In the genomic region with DNA sequence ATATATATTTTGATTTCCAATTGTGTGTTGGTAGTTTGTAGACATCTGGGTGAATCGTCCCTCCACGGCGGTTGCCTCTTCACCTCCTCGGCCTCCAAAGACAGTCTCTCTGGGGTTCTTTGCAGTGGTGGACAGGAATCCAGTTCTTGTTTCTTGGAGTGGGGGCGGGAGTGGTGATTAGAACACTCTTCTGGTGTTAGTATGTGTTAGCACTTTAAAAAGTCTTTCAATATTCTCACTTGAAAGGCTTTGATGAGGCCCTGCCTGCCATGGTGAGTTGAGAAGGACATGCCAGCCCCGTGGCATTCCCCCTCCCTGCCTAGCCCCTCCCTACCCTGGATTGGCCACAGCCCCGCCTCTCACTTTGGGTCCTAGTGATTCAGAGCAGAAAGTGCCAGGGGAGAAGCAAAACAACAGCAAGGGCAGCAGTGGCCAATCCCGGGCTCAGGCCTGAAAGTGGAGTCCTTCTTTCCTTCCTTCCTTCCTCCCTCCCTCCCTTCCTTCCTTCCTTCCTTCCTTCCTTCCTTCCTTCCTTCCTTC, we compare ENCODE assay signal across 22 cellular contexts.
DNase-seq lines count a peak whose midpoint lies in the region; ATAC-seq and TF ChIP-seq lines count a peak whose summit lies in the region.
"Had no signal": no experiment of that assay in that cellular context is flagged by ENCODE, and none has a peak within 500 bp of the region (broad histone marks: within the 10 kb centered on the region; RNA-seq: fewer than 3 reads in every experiment).

No MANE protein-coding gene starts in this region.

- no peaks in the 10 kb centered on the region for H3K27me3 ChIP-seq in testis
- H3K27me3 ChIP-seq in gastroesophageal sphincter: no peaks in the 10 kb centered on the region
- H3K27me3 ChIP-seq: dorsolateral prefrontal cortex, esophagus squamous epithelium had no signal

- H3K27me3 Mint-ChIP-seq in activated CD8-positive, alpha-beta T cell treated with anti-CD3 and anti-CD28 coated beads, Interleukin-2, amount 10 ng/mL, durations not matched to agents 7 days and 5 days (ENCODE audit: low read depth): peaks cover 23% of the 10 kb centered on the region
- peaks cover 2% of the 10 kb centered on the region for H3K27me3 Mint-ChIP-seq in activated CD8-positive, alpha-beta T cell treated with anti-CD3 and anti-CD28 coated beads for 36 hours
- H3K27me3 Mint-ChIP-seq in activated naive CD4-positive, alpha-beta T cell treated with anti-CD3 and anti-CD28 coated beads for 36 hours (ENCODE audit: low read depth): peaks cover 2% of the 10 kb centered on the region
- H3K27me3 Mint-ChIP-seq: CD4-positive, CD25-positive, alpha-beta regulatory T cell had no signal

- POLR2A ChIA-PET in activated CD8-positive, alpha-beta T cell treated with anti-CD3 and anti-CD28 coated beads, Interleukin-2, amount 10 ng/mL, durations not matched to agents 7 days and 5 days (lab: Charles Lee): no interaction called here
- POLR2A ChIA-PET in activated CD8-positive, alpha-beta T cell treated with anti-CD3 and anti-CD28 coated beads for 36 hours (lab: Charles Lee): no interaction called here

- H3K9me3 ChIP-seq in testis: no peaks in the 10 kb centered on the region
- no peaks in the 10 kb centered on the region for H3K9me3 ChIP-seq in gastroesophageal sphincter
- H3K9me3 ChIP-seq: esophagus squamous epithelium had no signal

- H3K27ac Mint-ChIP-seq in activated CD8-positive, alpha-beta T cell treated with anti-CD3 and anti-CD28 coated beads, Interleukin-2, amount 10 ng/mL, durations not matched to agents 7 days and 5 days: no peak overlapping the region
- H3K27ac Mint-ChIP-seq in activated CD8-positive, alpha-beta T cell treated with anti-CD3 and anti-CD28 coated beads for 36 hours: no peak overlapping the region
- H3K27ac Mint-ChIP-seq in activated naive CD4-positive, alpha-beta T cell treated with anti-CD3 and anti-CD28 coated beads for 36 hours: no peak overlapping the region
- H3K27ac Mint-ChIP-seq: CD4-positive, CD25-positive, alpha-beta regulatory T cell had no signal

- WGBS in testis, 2 donors: 83 to 88% methylated on average over 8 of the region's 8 CpGs
- 84 to 86% methylated on average over 4 to 7 of the region's 8 CpGs for whole genome bisulfite sequencing in gastroesophageal sphincter (ENCODE audit: low coverage in 1 of 2), 2 donors

- intact Hi-C loops in activated CD8-positive, alpha-beta T cell treated with anti-CD3 and anti-CD28 coated beads for 36 hours (cut with micrococcal nuclease): no loop called here
- intact Hi-C loops in testis (cut with DNase I; ENCODE audit: low total_unique reads): no loop called here
- intact Hi-C loops in activated naive CD4-positive, alpha-beta T cell treated with anti-CD3 and anti-CD28 coated beads for 36 hours (cut with micrococcal nuclease): no loop called here

- DNase-seq in activated CD8-positive, alpha-beta T cell treated with anti-CD3 and anti-CD28 coated beads, Interleukin-2, amount 10 ng/mL, durations not matched to agents 7 days and 5 days: peak; percentile 3
- no peak for DNase-seq in activated CD8-positive, alpha-beta T cell treated with anti-CD3 and anti-CD28 coated beads for 36 hours
- peak; percentile 20 for DNase-seq in SW480 (ENCODE audit: low spot score)
- DNase-seq in iPS-NIHi7 (ENCODE audit: extremely low spot score): peak; percentile 48
- peak; percentile 6 for DNase-seq in testis
- no peak for DNase-seq in NCI-H526 treated with DMSO at 0.1 percent for 48 hours (lab: John Stamatoyannopoulos, UW)
- DNase-seq in activated naive CD4-positive, alpha-beta T cell treated with anti-CD3 and anti-CD28 coated beads for 36 hours: no peak
- DNase-seq: activated naive CD4-positive, alpha-beta T cell treated with anti-CD3 and anti-CD28 coated beads, Interleukin-2, amount 50 U/mL, for 16 hours; activated T-cell treated with anti-CD3 and anti-CD28 coated beads for 4 hours; CD4-positive, CD25-positive, alpha-beta regulatory T cell; EL; esophagus squamous epithelium; kidney glomerular epithelial cell; NCI-H1417; NK-92 treated with Interleukin-12 subunit alpha and Interleukin-12 subunit beta, amount 100 ng/mL, for 24 hours; occipital lobe; T-helper 1 cell; trophoblast cell had no signal

- H3K36me3 Mint-ChIP-seq in activated CD8-positive, alpha-beta T cell treated with anti-CD3 and anti-CD28 coated beads, Interleukin-2, amount 10 ng/mL, durations not matched to agents 7 days and 5 days (ENCODE audit: low read depth): no peaks in the 10 kb centered on the region
- no peaks in the 10 kb centered on the region for H3K36me3 Mint-ChIP-seq in activated CD8-positive, alpha-beta T cell treated with anti-CD3 and anti-CD28 coated beads for 36 hours (ENCODE audit: low read depth)
- H3K36me3 Mint-ChIP-seq in activated naive CD4-positive, alpha-beta T cell treated with anti-CD3 and anti-CD28 coated beads for 36 hours (ENCODE audit: low read depth): no peaks in the 10 kb centered on the region
- H3K36me3 Mint-ChIP-seq: CD4-positive, CD25-positive, alpha-beta regulatory T cell had no signal

- H3K27ac ChIP-seq in testis (no peak overlapping the region), gastroesophageal sphincter (no peak overlapping the region)
- H3K27ac ChIP-seq: dorsolateral prefrontal cortex, esophagus squamous epithelium, RWPE1 had no signal

- H3K4me1 ChIP-seq in testis (no peaks in the 10 kb centered on the region), gastroesophageal sphincter (no peaks in the 10 kb centered on the region)
- H3K4me1 ChIP-seq: esophagus squamous epithelium had no signal

- H3K36me3 ChIP-seq in testis (ENCODE audit: low read depth, missing control alignments) (no peaks in the 10 kb centered on the region), gastroesophageal sphincter (no peaks in the 10 kb centered on the region)
- H3K36me3 ChIP-seq: esophagus squamous epithelium had no signal

- CTCF ChIA-PET in activated CD8-positive, alpha-beta T cell treated with anti-CD3 and anti-CD28 coated beads, Interleukin-2, amount 10 ng/mL, durations not matched to agents 7 days and 5 days (lab: Charles Lee): no interaction called here
- CTCF ChIA-PET in activated CD8-positive, alpha-beta T cell treated with anti-CD3 and anti-CD28 coated beads for 36 hours (lab: Charles Lee): no interaction called here
- CTCF ChIA-PET in activated naive CD4-positive, alpha-beta T cell treated with anti-CD3 and anti-CD28 coated beads for 36 hours (lab: Charles Lee): no interaction called here

- H3K4me3 Mint-ChIP-seq in activated CD8-positive, alpha-beta T cell treated with anti-CD3 and anti-CD28 coated beads, Interleukin-2, amount 10 ng/mL, durations not matched to agents 7 days and 5 days: no peak overlapping the region
- no peak overlapping the region for H3K4me3 Mint-ChIP-seq in activated CD8-positive, alpha-beta T cell treated with anti-CD3 and anti-CD28 coated beads for 36 hours
- H3K4me3 Mint-ChIP-seq in activated naive CD4-positive, alpha-beta T cell treated with anti-CD3 and anti-CD28 coated beads for 36 hours: no peak overlapping the region
- H3K4me3 Mint-ChIP-seq: CD4-positive, CD25-positive, alpha-beta regulatory T cell had no signal

- TF ChIP-seq POLR2A in testis (IDR thresholded peaks at IDR 0.05) (no peak), gastroesophageal sphincter (IDR thresholded peaks at IDR 0.05) (no peak)

- TF ChIP-seq CTCF in activated CD8-positive, alpha-beta T cell treated with anti-CD3 and anti-CD28 coated beads for 36 hours (IDR thresholded peaks at IDR 0.05): no peak
- TF ChIP-seq CTCF in testis (IDR thresholded peaks at IDR 0.05) (no peak), gastroesophageal sphincter (IDR thresholded peaks at IDR 0.05) (no peak)

- peaks cover 15% of the 10 kb centered on the region for H3K4me1 Mint-ChIP-seq in activated CD8-positive, alpha-beta T cell treated with anti-CD3 and anti-CD28 coated beads, Interleukin-2, amount 10 ng/mL, durations not matched to agents 7 days and 5 days (ENCODE audit: low read depth)
- H3K4me1 Mint-ChIP-seq in activated CD8-positive, alpha-beta T cell treated with anti-CD3 and anti-CD28 coated beads for 36 hours (ENCODE audit: low read depth): no peaks in the 10 kb centered on the region
- no peaks in the 10 kb centered on the region for H3K4me1 Mint-ChIP-seq in activated naive CD4-positive, alpha-beta T cell treated with anti-CD3 and anti-CD28 coated beads for 36 hours (ENCODE audit: low read depth)
- H3K4me1 Mint-ChIP-seq: CD4-positive, CD25-positive, alpha-beta regulatory T cell had no signal

- H3K4me3 ChIP-seq in testis (no peak overlapping the region), gastroesophageal sphincter (no peak overlapping the region)
- H3K4me3 ChIP-seq: dorsolateral prefrontal cortex, esophagus squamous epithelium, K562 had no signal

- no peaks in the 10 kb centered on the region for H3K9me3 Mint-ChIP-seq in activated CD8-positive, alpha-beta T cell treated with anti-CD3 and anti-CD28 coated beads, Interleukin-2, amount 10 ng/mL, durations not matched to agents 7 days and 5 days (ENCODE audit: insufficient read depth)
- H3K9me3 Mint-ChIP-seq in activated CD8-positive, alpha-beta T cell treated with anti-CD3 and anti-CD28 coated beads for 36 hours: no peaks in the 10 kb centered on the region
- H3K9me3 Mint-ChIP-seq in activated naive CD4-positive, alpha-beta T cell treated with anti-CD3 and anti-CD28 coated beads for 36 hours: no peaks in the 10 kb centered on the region
- H3K9me3 Mint-ChIP-seq: CD4-positive, CD25-positive, alpha-beta regulatory T cell had no signal

- TF ChIP-seq EP300 in gastroesophageal sphincter (IDR thresholded peaks at IDR 0.05): no peak

- ATAC-seq in activated CD8-positive, alpha-beta T cell treated with anti-CD3 and anti-CD28 coated beads, Interleukin-2, amount 10 ng/mL, durations not matched to agents 7 days and 5 days: no peak
- no peak for ATAC-seq in activated CD8-positive, alpha-beta T cell treated with anti-CD3 and anti-CD28 coated beads for 36 hours
- no peak for ATAC-seq in gastroesophageal sphincter
- ATAC-seq: K562 had no signal

Comparison
In these comparisons a context has a peak if more than half of its experiments do, and no peak if none do; other contexts are left out.
1. DNase-seq: peak in activated CD8-positive, alpha-beta T cell treated with anti-CD3 and anti-CD28 coated beads, Interleukin-2, amount 10 ng/mL, durations not matched to agents 7 days and 5 days (single experiment), SW480 (single experiment), iPS-NIHi7 (single experiment) and testis (single experiment); none in activated CD8-positive, alpha-beta T cell treated with anti-CD3 and anti-CD28 coated beads for 36 hours (single experiment), NCI-H526 treated with DMSO at 0.1 percent for 48 hours (single experiment) and activated naive CD4-positive, alpha-beta T cell treated with anti-CD3 and anti-CD28 coated beads for 36 hours (single experiment).